In genomic region chr12:15477761-15478160, GRCh38 we compare ENCODE assay signal across 18 cellular contexts.
"Had no signal": no experiment of that assay in that cellular context is flagged by ENCODE, and none has a peak within 500 bp of the region (broad histone marks: within the 10 kb centered on the region; RNA-seq: fewer than 3 reads in every experiment).

No MANE protein-coding gene starts in this region.

- H3K36me3 ChIP-seq: adrenal gland, cardiac muscle cell, lower lobe of right lung, WERI-Rb-1 had no signal

- H3K4me3 Mint-ChIP-seq: effector memory CD8-positive, alpha-beta T cell; natural killer cell treated with Interleukin-12 subunit alpha and Interleukin-12 subunit beta and Interleukin-15 and Interleukin-18, amount 100 ng/mL, for 72 hours had no signal

- H3K4me3 ChIP-seq: adrenal gland, cardiac muscle cell, hepatocyte, lower lobe of right lung had no signal

- H3K36me3 Mint-ChIP-seq: activated naive CD4-positive, alpha-beta T cell treated with anti-CD3 and anti-CD28 coated beads, Interleukin-2, amount 50 U/mL, for 72 hours; natural killer cell treated with Interleukin-12 subunit alpha and Interleukin-12 subunit beta and Interleukin-15 and Interleukin-18, amount 100 ng/mL, for 72 hours had no signal

- H3K9me3 Mint-ChIP-seq: activated naive CD4-positive, alpha-beta T cell treated with anti-CD3 and anti-CD28 coated beads, Interleukin-2, amount 50 U/mL, for 72 hours; effector memory CD8-positive, alpha-beta T cell; natural killer cell treated with Interleukin-12 subunit alpha and Interleukin-12 subunit beta and Interleukin-15 and Interleukin-18, amount 100 ng/mL, for 72 hours had no signal

- H3K27ac Mint-ChIP-seq: activated naive CD4-positive, alpha-beta T cell treated with anti-CD3 and anti-CD28 coated beads, Interleukin-2, amount 50 U/mL, for 72 hours; effector memory CD8-positive, alpha-beta T cell; natural killer cell treated with Interleukin-12 subunit alpha and Interleukin-12 subunit beta and Interleukin-15 and Interleukin-18, amount 100 ng/mL, for 72 hours had no signal

- H3K27ac ChIP-seq: adrenal gland, cardiac muscle cell, hepatocyte, lower lobe of right lung, WERI-Rb-1 had no signal

- DNase-seq: activated CD4-positive, alpha-beta T cell treated with anti-CD3 and anti-CD28 coated beads for 1 hour; activated CD4-positive, alpha-beta T cell treated with anti-CD3 and anti-CD28 coated beads, Interleukin-2, amount 50 U/mL, for 4 hours; activated gamma-delta T cell treated with Interleukin-2 at 50 U/mL for 16 hours; adrenal gland; effector memory CD8-positive, alpha-beta T cell; foreskin fibroblast; left colon; lower lobe of right lung; nucleus accumbens; stimulated activated CD4-positive, alpha-beta T cell treated with anti-CD3 and anti-CD28 coated beads, Interleukin-12 subunit alpha, Interleukin-12 subunit beta, amount 100 ng/mL, for 4 hours; stimulated activated CD4-positive, alpha-beta T cell treated with anti-CD3 and anti-CD28 coated beads, Interleukin-1b, Interleukin-23, amount 100 ng/mL, for 48 hours; stimulated activated CD8-positive, alpha-beta memory T cell treated with anti-CD3 and anti-CD28 coated beads, Interleukin-4, amount 100 ng/mL, for 48 hours; stimulated activated naive CD4-positive, alpha-beta T cell; WERI-Rb-1 had no signal

- ATAC-seq: activated naive CD4-positive, alpha-beta T cell treated with anti-CD3 and anti-CD28 coated beads, Interleukin-2, amount 50 U/mL, for 72 hours; effector memory CD8-positive, alpha-beta T cell; left colon had no signal

- H3K27me3 ChIP-seq: adrenal gland, cardiac muscle cell had no signal

- H3K9me3 ChIP-seq: adrenal gland, lower lobe of right lung had no signal

- H3K4me1 ChIP-seq: adrenal gland, lower lobe of right lung had no signal
